In genomic region chr6:136469154-136469553, GRCh38 we compare ENCODE assay signal across 18 cellular contexts.
DNase-seq lines count a peak whose midpoint lies in the region; ATAC-seq lines count a peak whose summit lies in the region.
"Had no signal": no experiment of that assay in that cellular context is flagged by ENCODE, and none has a peak within 500 bp of the region (broad histone marks: within the 10 kb centered on the region; RNA-seq: fewer than 3 reads in every experiment).

No MANE protein-coding gene starts in this region.

- H3K9me3 Mint-ChIP-seq in activated CD8-positive, alpha-beta memory T cell treated with anti-CD3 and anti-CD28 coated beads, Interleukin-2, amount 10 ng/mL, durations not matched to agents 7 days and 5 days (ENCODE audit: low read depth) = no peaks in the 10 kb centered on the region
- H3K9me3 Mint-ChIP-seq: CD8-positive, alpha-beta T cell had no signal

- H3K27ac ChIP-seq in caudate nucleus (ENCODE audit: low read depth, low read length) = peak overlapping the region; percentile 97
- peak overlapping the region; percentile 99 for H3K27ac ChIP-seq in substantia nigra (ENCODE audit: low read depth, low read length, poor library complexity, severe bottlenecking)
- H3K27ac ChIP-seq: 22Rv1; BLaER1 treated with 17β-estradiol and CSF1 and Interleukin-3, amounts not matched to agents 10 nM and 100 nM had no signal

- no peak for DNase-seq in activated CD8-positive, alpha-beta memory T cell treated with anti-CD3 and anti-CD28 coated beads, Interleukin-2, amount 10 ng/mL, durations not matched to agents 7 days and 5 days
- DNase-seq in activated CD8-positive, alpha-beta memory T cell treated with anti-CD3 and anti-CD28 coated beads, Interleukin-2, amount 50 U/mL, for 48 hours = no peak
- no peak for DNase-seq in caudate nucleus (lab: John Stamatoyannopoulos, UW)
- no peak for DNase-seq in substantia nigra (lab: John Stamatoyannopoulos, UW)
- no peak for DNase-seq in AG08396 (ENCODE audit: low spot score)
- DNase-seq: Calu3; CD8-positive, alpha-beta T cell; DMS79 treated with DMSO at 0.1 percent for 48 hours; HCEC 1CT; KG1 had no signal

- peaks cover 3% of the 10 kb centered on the region for H3K4me1 Mint-ChIP-seq in activated CD8-positive, alpha-beta memory T cell treated with anti-CD3 and anti-CD28 coated beads, Interleukin-2, amount 10 ng/mL, durations not matched to agents 7 days and 5 days

- H3K27me3 Mint-ChIP-seq in activated CD8-positive, alpha-beta memory T cell treated with anti-CD3 and anti-CD28 coated beads, Interleukin-2, amount 10 ng/mL, durations not matched to agents 7 days and 5 days = peaks cover 49% of the 10 kb centered on the region

- peak overlapping the region; percentile 43 for H3K4me3 Mint-ChIP-seq in activated CD8-positive, alpha-beta memory T cell treated with anti-CD3 and anti-CD28 coated beads, Interleukin-2, amount 10 ng/mL, durations not matched to agents 7 days and 5 days
- H3K4me3 Mint-ChIP-seq: B cell; CD8-positive, alpha-beta T cell had no signal

- H3K27ac Mint-ChIP-seq in activated CD8-positive, alpha-beta memory T cell treated with anti-CD3 and anti-CD28 coated beads, Interleukin-2, amount 10 ng/mL, durations not matched to agents 7 days and 5 days = no peak overlapping the region
- H3K27ac Mint-ChIP-seq: B cell; CD8-positive, alpha-beta T cell; IgD-negative memory B cell had no signal

- no peaks in the 10 kb centered on the region for H3K36me3 Mint-ChIP-seq in activated CD8-positive, alpha-beta memory T cell treated with anti-CD3 and anti-CD28 coated beads, Interleukin-2, amount 10 ng/mL, durations not matched to agents 7 days and 5 days
- H3K36me3 Mint-ChIP-seq: CD8-positive, alpha-beta T cell; IgD-negative memory B cell had no signal

- no peak for ATAC-seq in activated CD8-positive, alpha-beta memory T cell treated with anti-CD3 and anti-CD28 coated beads, Interleukin-2, amount 10 ng/mL, durations not matched to agents 7 days and 5 days
- ATAC-seq in HG03097 (IDR thresholded peaks at IDR 0.05; ENCODE audit: low FRiP score, unreplicated experiment) = no peak
- no peak for ATAC-seq in GM19452 (IDR thresholded peaks at IDR 0.05; ENCODE audit: unreplicated experiment)
- ATAC-seq: CD8-positive, alpha-beta T cell; GM12878; HepG2 had no signal

- CTCF ChIA-PET in activated CD8-positive, alpha-beta memory T cell treated with anti-CD3 and anti-CD28 coated beads, Interleukin-2, amount 10 ng/mL, durations not matched to agents 7 days and 5 days (lab: Charles Lee) = no interaction called here
